Comparison of ENCODE assay signal across 2 cellular contexts in genomic region chr12:131954460-131954859, GRCh38.
TF ChIP-seq lines count a peak whose summit lies in the region.

No MANE protein-coding gene starts in this region.

TF ChIP-seq in HEK293, 187 proteins besides CTCF, POLR2A, EP300 and RAD21:
- TF ChIP-seq KLF7 (tag by site-specific recombination; IDR thresholded peaks at IDR 0.05; ENCODE audit: borderline replicate concordance) (0 out of 2 replicates have a peak, but pooled peaks have one; percentile 33), ZNF362 (tag by site-specific recombination; IDR thresholded peaks at IDR 0.05) (peak; percentile 45; the same call in 1 of the 2 replicates)

TF ChIP-seq in K562, 482 proteins besides CTCF, POLR2A, EP300 and RAD21:
- peak; percentile 63 for TF ChIP-seq ZNF384 (IDR thresholded peaks at IDR 0.05; ENCODE audit: low read depth, low read length)
